In the genomic region with DNA sequence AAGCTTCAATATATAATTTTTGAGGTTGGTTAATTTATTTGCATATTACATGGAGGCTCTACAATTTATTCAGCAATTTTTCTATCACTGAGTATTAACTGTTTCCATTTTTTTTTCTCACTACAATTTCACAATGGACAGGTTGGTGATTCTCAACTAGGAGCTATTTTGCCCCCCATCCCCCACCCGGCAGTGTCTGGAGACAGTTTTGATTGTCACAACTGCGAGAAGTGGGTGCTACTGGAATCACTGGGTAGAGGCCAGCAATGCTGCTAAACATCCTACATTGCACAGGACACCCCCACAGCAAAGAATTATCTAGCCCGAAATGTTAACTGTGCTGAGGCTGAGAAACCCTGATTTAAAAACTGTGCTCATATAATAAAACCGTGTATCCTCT, we compare ENCODE assay signal across 26 cellular contexts.
"Had no signal": no experiment of that assay in that cellular context is flagged by ENCODE, and none has a peak within 500 bp of the region (broad histone marks: within the 10 kb centered on the region; RNA-seq: fewer than 3 reads in every experiment).

No MANE protein-coding gene starts in this region.

- H3K27me3 ChIP-seq: neural progenitor cell, neutrophil, right lobe of liver, stomach, testis, thyroid gland, transverse colon, upper lobe of left lung, vagina had no signal

- H3K27me3 Mint-ChIP-seq: naive thymus-derived CD4-positive, alpha-beta T cell; stimulated activated naive B cell treated with anti-CD40 and anti-IgM and Interleukin-4, amounts not matched to agents 10 μg/mL and 1 μg/mL and 100 μg/mL, for 72 hours had no signal

- H3K27ac ChIP-seq: left ventricle myocardium inferior, neural progenitor cell, neutrophil, parathyroid adenoma, psoas muscle, right lobe of liver, stomach, testis, transverse colon, upper lobe of left lung, vagina had no signal

- H3K4me3 Mint-ChIP-seq: naive thymus-derived CD4-positive, alpha-beta T cell; nephron progenitor cell; neural progenitor cell; stimulated activated naive B cell treated with anti-CD40 and anti-IgM and Interleukin-4, amounts not matched to agents 10 μg/mL and 1 μg/mL and 100 μg/mL, for 72 hours had no signal

- DNase-seq: hippocampal formation; left ventricle myocardium inferior; midbrain; mucosa of descending colon; naive thymus-derived CD4-positive, alpha-beta T cell; nephron progenitor cell; occipital lobe; psoas muscle; right lobe of liver; stimulated activated CD4-positive, alpha-beta T cell treated with anti-CD3 and anti-CD28 coated beads, Interleukin-1b, Interleukin-23, amount 100 ng/mL, for 48 hours; stimulated activated CD4-positive, alpha-beta T cell treated with anti-CD3 and anti-CD28 coated beads, Interleukin-2, amount 100 ng/mL, for 48 hours; stimulated activated CD4-positive, alpha-beta T cell treated with anti-CD3 and anti-CD28 coated beads, Interleukin-4, amount 100 ng/mL, for 4 hours; stimulated activated CD8-positive, alpha-beta memory T cell treated with anti-CD3 and anti-CD28 coated beads, Interleukin-4, amount 100 ng/mL, for 48 hours; stimulated activated naive B cell treated with anti-CD40 and anti-IgM and Interleukin-4, amounts not matched to agents 10 μg/mL and 1 μg/mL and 100 μg/mL, for 72 hours; stimulated activated naive CD8-positive, alpha-beta T cell treated with anti-CD3 and anti-CD28 coated beads, Interleukin-15, Interleukin-2, amounts not matched to agents 100 U/mL and 50 U/mL, for 24 hours; stomach; testis; transverse colon; upper lobe of left lung had no signal

- H3K27ac Mint-ChIP-seq: naive thymus-derived CD4-positive, alpha-beta T cell; nephron progenitor cell; neural progenitor cell; stimulated activated naive B cell treated with anti-CD40 and anti-IgM and Interleukin-4, amounts not matched to agents 10 μg/mL and 1 μg/mL and 100 μg/mL, for 72 hours had no signal

- H3K4me3 ChIP-seq: left ventricle myocardium inferior, lung, mucosa of descending colon, neural progenitor cell, psoas muscle, right lobe of liver, smooth muscle cell, stomach, testis, thyroid gland, transverse colon, upper lobe of left lung, vagina had no signal

- H3K9me3 ChIP-seq: mucosa of descending colon, neutrophil, psoas muscle, right lobe of liver, stomach, testis, thyroid gland, transverse colon, vagina had no signal

- ATAC-seq: mucosa of descending colon; right lobe of liver; stimulated activated naive B cell treated with anti-CD40 and anti-IgM and Interleukin-4, amounts not matched to agents 10 μg/mL and 1 μg/mL and 100 μg/mL, for 72 hours; stimulated activated naive CD8-positive, alpha-beta T cell treated with anti-CD3 and anti-CD28 coated beads, Interleukin-15, Interleukin-2, amounts not matched to agents 100 U/mL and 50 U/mL, for 24 hours had no signal

- H3K36me3 ChIP-seq: neural progenitor cell had no signal

- H3K4me1 ChIP-seq: parathyroid adenoma, right lobe of liver, stomach, testis, transverse colon, upper lobe of left lung, vagina had no signal

- H3K4me1 Mint-ChIP-seq: stimulated activated naive B cell treated with anti-CD40 and anti-IgM and Interleukin-4, amounts not matched to agents 10 μg/mL and 1 μg/mL and 100 μg/mL, for 72 hours had no signal
